1 cellular context compared by ENCODE assay signal in genomic region chr12:53352331-53353258, GRCh38.
TF ChIP-seq lines count a peak whose summit lies in the region.

No MANE protein-coding gene starts in this region.

TF ChIP-seq in GM23338, 12 proteins besides CTCF, POLR2A, EP300 and RAD21 (continued from another document):
- no peak for TF ChIP-seq ZNF331 (CRISPR knock-in tag; IDR thresholded peaks at IDR 0.05; ENCODE audit: low read depth)
TF ChIP-seq in GM23338: peak in this region for 0.
